Comparison of ENCODE assay signal across 21 cellular contexts in the genomic region with DNA sequence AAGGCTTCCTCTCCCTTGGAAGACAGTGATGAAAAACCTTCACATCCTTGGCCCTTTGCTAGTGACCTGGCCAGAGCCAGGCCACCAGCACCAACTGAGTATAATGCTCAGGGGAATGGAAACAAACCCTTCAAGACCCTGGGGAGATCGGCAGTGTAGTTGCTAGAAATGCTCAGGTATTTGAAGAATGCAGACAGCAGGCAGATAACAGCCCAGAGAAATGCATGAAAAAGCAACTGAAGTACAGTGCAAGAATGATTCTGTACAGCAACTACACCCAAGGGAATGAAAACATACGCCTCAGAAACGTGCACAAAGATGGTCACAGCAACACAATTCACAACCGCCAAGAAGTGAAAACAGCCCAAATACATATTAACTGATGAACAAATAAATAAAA. TPM values are rescaled to one million over a fixed set of nuclear protein-coding genes. Genes with fewer than 3 reads are reported as not detected.
DNase-seq lines count a peak whose midpoint lies in the region; ATAC-seq and TF ChIP-seq lines count a peak whose summit lies in the region.
"Had no signal": no experiment of that assay in that cellular context is flagged by ENCODE, and none has a peak within 500 bp of the region (broad histone marks: within the 10 kb centered on the region; RNA-seq: fewer than 3 reads in every experiment).

No MANE protein-coding gene starts in this region.

- H3K9me3 ChIP-seq in endodermal cell (ENCODE audit: control insufficient read depth, low read length) (no peaks in the 10 kb centered on the region), aorta (ENCODE audit: control insufficient read depth, low read length) (no peaks in the 10 kb centered on the region)
- H3K9me3 ChIP-seq: body of pancreas, ovary, thyroid gland had no signal

- no peak overlapping the region for H3K9ac ChIP-seq in endodermal cell (ENCODE audit: extremely low read depth, low read length, poor library complexity, severe bottlenecking)

- H3K36me3 Mint-ChIP-seq in endodermal cell (ENCODE audit: low read depth) (no peaks in the 10 kb centered on the region), mesothelial cell of epicardium (no peaks in the 10 kb centered on the region), natural killer cell (no peaks in the 10 kb centered on the region)

- DNase-seq in Caki2 (ENCODE audit: low read depth) (peak; percentile 53), NCI-H226 (peak; percentile 73), endodermal cell (peak; percentile 59), mesothelial cell of epicardium (ENCODE audit: low spot score in 2 of 2, unreplicated experiment in 2 of 2) (no peak), natural killer cell (no peak), aorta (no peak), DMS 273 (lab: John Stamatoyannopoulos, UW; ENCODE audit: unreplicated experiment) (no peak)
- DNase-seq: activated CD4-positive, alpha-beta T cell treated with anti-CD3 and anti-CD28 coated beads for 4 hours; activated CD8-positive, alpha-beta memory T cell treated with anti-CD3 and anti-CD28 coated beads, Interleukin-2, amount 50 U/mL, for 4 hours; activated gamma-delta T cell treated with Interleukin-2 at 50 U/mL for 16 hours; body of pancreas; DMS79 treated with DMSO at 0.1 percent for 48 hours; hippocampal formation; Karpas-422; NCI-H1436 treated with DMSO at 0.1 percent for 48 hours; ovary; SHP77 treated with DMSO at 0.1 percent for 48 hours; T-helper 9 cell; thyroid gland had no signal

- intact Hi-C loops in natural killer cell (cut with micrococcal nuclease) (no loop called here), aorta (cut with DNase I) (no loop called here)

- H3K36me3 ChIP-seq in endodermal cell (ENCODE audit: control insufficient read depth, insufficient read depth, low read length) (no peaks in the 10 kb centered on the region), aorta (ENCODE audit: control insufficient read depth in 1 of 2, insufficient read depth in 2 of 2, low read length in 1 of 2) (no peaks in the 10 kb centered on the region)
- H3K36me3 ChIP-seq: ovary, thyroid gland had no signal

- no peak overlapping the region for H3K4me3 Mint-ChIP-seq in endodermal cell
- no peak overlapping the region for H3K4me3 Mint-ChIP-seq in mesothelial cell of epicardium
- no peak overlapping the region for H3K4me3 Mint-ChIP-seq in natural killer cell
- H3K4me3 Mint-ChIP-seq: CD14-positive monocyte had no signal

- no peak overlapping the region for H3K27ac ChIP-seq in endodermal cell (ENCODE audit: low read depth, low read length)
- no peak overlapping the region for H3K27ac ChIP-seq in aorta (ENCODE audit: low read depth in 1 of 2, low read length in 2 of 2)
- H3K27ac ChIP-seq: body of pancreas, ovary, thyroid gland had no signal

- H3K4me1 ChIP-seq in endodermal cell (ENCODE audit: control insufficient read depth, insufficient read depth, low read length) (peaks cover 8% of the 10 kb centered on the region), aorta (ENCODE audit: control insufficient read depth in 1 of 2, insufficient read depth in 2 of 2, low read length in 2 of 2) (no peaks in the 10 kb centered on the region)
- H3K4me1 ChIP-seq: body of pancreas had no signal

- no peaks in the 10 kb centered on the region for H3K27me3 ChIP-seq in endodermal cell (ENCODE audit: control insufficient read depth, insufficient read depth, low read length, poor library complexity, severe bottlenecking)
- H3K27me3 ChIP-seq in aorta (ENCODE audit: control insufficient read depth in 1 of 2, insufficient read depth in 2 of 2, low read length in 1 of 2), result no peaks in the 10 kb centered on the region
- H3K27me3 ChIP-seq: body of pancreas, ovary, thyroid gland had no signal

- H3K4me1 Mint-ChIP-seq in endodermal cell, result peaks cover 18% of the 10 kb centered on the region
- peaks cover 31% of the 10 kb centered on the region for H3K4me1 Mint-ChIP-seq in mesothelial cell of epicardium
- H3K4me1 Mint-ChIP-seq in natural killer cell, result no peaks in the 10 kb centered on the region

- TF ChIP-seq CTCF in endodermal cell (conservative IDR thresholded peaks at IDR 0.05), result no peak
- no peak for TF ChIP-seq CTCF in mesothelial cell of epicardium (IDR thresholded peaks at IDR 0.05; ENCODE audit: unreplicated experiment)
- TF ChIP-seq CTCF in natural killer cell (IDR thresholded peaks at IDR 0.05), result no peak

- H3K4me3 ChIP-seq in endodermal cell (ENCODE audit: low read length) (peak overlapping the region; percentile 11), aorta (ENCODE audit: low read length in 2 of 2) (no peak overlapping the region)
- H3K4me3 ChIP-seq: body of pancreas, ovary, thyroid gland had no signal

- H3K9me3 Mint-ChIP-seq in endodermal cell (no peaks in the 10 kb centered on the region), mesothelial cell of epicardium (peaks cover 6% of the 10 kb centered on the region), natural killer cell (no peaks in the 10 kb centered on the region)
- H3K9me3 Mint-ChIP-seq: CD14-positive monocyte had no signal

- H3K27ac Mint-ChIP-seq in endodermal cell (no peak overlapping the region), mesothelial cell of epicardium (peak overlapping the region; percentile 93), natural killer cell (no peak overlapping the region)
- H3K27ac Mint-ChIP-seq: CD14-positive monocyte had no signal

- in situ Hi-C loops in Caki2 (cut with HindIII; ENCODE audit: low pct_unique_long_range_greater_than_20kb, low sequenced_read_pairs), result no loop called here

- no peak for ATAC-seq in natural killer cell
- no peak for ATAC-seq in aorta (ENCODE audit: low FRiP score)
- no peak for ATAC-seq in HG03442 (IDR thresholded peaks at IDR 0.05; ENCODE audit: unreplicated experiment)
- ATAC-seq: body of pancreas had no signal

- 33 to 72% methylated on average over 1 to 3 of the region's 4 CpGs for WGBS in endodermal cell (ENCODE audit: insufficient coverage in 1 of 2, insufficient read length in 1 of 2), 2 experiments
- WGBS in aorta, 2 donors, result 24 to 40% methylated on average over 4 of the region's 4 CpGs

- H3K27me3 Mint-ChIP-seq in endodermal cell (ENCODE audit: insufficient read depth) (no peaks in the 10 kb centered on the region), mesothelial cell of epicardium (ENCODE audit: low read depth) (no peaks in the 10 kb centered on the region), natural killer cell (ENCODE audit: low read depth in 2 of 2) (no peaks in the 10 kb centered on the region)

RNA-seq across cellular contexts. Expression of gene PPP1R3G, which starts 41.1 kb away (rescaled TPM):
- 0.14 and 0.26 TPM in 2 replicates for total RNA-seq in Caki2 (2014; rRNA removed; shearing (Covaris generic); ENCODE audit: low replicate concordance)
- total RNA-seq in endodermal cell (not detected), mesothelial cell of epicardium (1.1 to 1.3 TPM (median 1.2 TPM) in 3 replicates), natural killer cell (under 1 TPM in 1 of 3 donors, not detected in 2; 0.07 TPM), aorta (1 to 10 TPM; 1.7 to 5.3 TPM)
- polyA plus RNA-seq in endodermal cell (2013, experiment 1 of 2), result 0.18 TPM
- 0.17 TPM for polyA plus RNA-seq in endodermal cell (2013, experiment 2 of 2)
- polyA plus RNA-seq in aorta, result under 1 TPM; 0.41 to 0.63 TPM

Comparison
In these comparisons a context has a peak if more than half of its experiments do, and no peak if none do; other contexts are left out.
1. DNase-seq: peak in Caki2 (single experiment), NCI-H226 (single experiment) and endodermal cell (single experiment); none in mesothelial cell of epicardium (0 of 2), natural killer cell (single experiment), aorta (0 of 2) and DMS 273 (single experiment).